In genomic region chr12:110280784-110281548, GRCh38 we compare ENCODE assay signal across 8 cellular contexts. TPM values are rescaled to one million over a fixed set of nuclear protein-coding genes. Genes with fewer than 3 reads are reported as not detected.
DNase-seq lines count a peak whose midpoint lies in the region; ATAC-seq and TF ChIP-seq lines count a peak whose summit lies in the region.

Gene ATP2A2 (plus strand): TSS chr12:110281247. CDS start chr12:110281790, 543 bp downstream.

- WGBS in right lobe of liver (ENCODE audit: insufficient coverage, low coverage, low lambda C conversion rate, missing lambda C conversion rate): no CpG with 5 or more reads among the region's 108 CpGs

- peak within 1 kb of the TSS; percentile 68 to 96 (median 90) for H3K4me3 ChIP-seq in dorsolateral prefrontal cortex
- peak within 1 kb of the TSS; percentile 81 to 89 (median 84) for H3K4me3 ChIP-seq in right lobe of liver

- ATAC-seq in GM19397 (IDR thresholded peaks at IDR 0.05; ENCODE audit: unreplicated experiment) (peak; percentile 77), HG03558 (IDR thresholded peaks at IDR 0.05; ENCODE audit: extremely low read depth, unreplicated experiment) (peak; percentile 61), right lobe of liver (peak; percentile 85 to 96 (median 90))

- H3K27me3 ChIP-seq in dorsolateral prefrontal cortex (no peaks in the 10 kb centered on the region), right lobe of liver (no peaks in the 10 kb centered on the region)

- DNase-seq in CD1c-positive myeloid dendritic cell (ENCODE audit: extremely low spot score): peak; percentile 97
- peak; percentile 69 for DNase-seq in NCI-H82 treated with DMSO at 0.1 percent for 48 hours (lab: John Stamatoyannopoulos, UW; ENCODE audit: unreplicated experiment)
- peak; percentile 84 to 87 for DNase-seq in activated CD4-positive, alpha-beta T cell treated with anti-CD3 and anti-CD28 coated beads, Interleukin-2, amount 50 U/mL, for 48 hours
- peak; percentile 79 to 93 (median 88) for DNase-seq in dorsolateral prefrontal cortex
- peak; percentile 93 for DNase-seq in right lobe of liver
- DNase-seq in stimulated activated CD4-positive, alpha-beta T cell treated with anti-CD3 and anti-CD28 coated beads, Interleukin-4, amount 100 ng/mL, for 24 hours: peak; percentile 86

- TF ChIP-seq POLR2A in right lobe of liver (IDR thresholded peaks at IDR 0.05): peak; percentile 99

- H3K36me3 ChIP-seq in right lobe of liver: peaks cover 0 to 10% (median 3%) of the 10 kb centered on the region in 4 donors

- peak within 1 kb of the TSS; percentile 81 to 99 (median 96) for H3K27ac ChIP-seq in dorsolateral prefrontal cortex
- H3K27ac ChIP-seq in right lobe of liver: peak within 1 kb of the TSS; percentile 95 to 97 (median 97)

- intact Hi-C loops in dorsolateral prefrontal cortex (cut with DNase I) (loop anchor here (2.0 to 10.0 kb wide), 6 partner anchors 56 to 256 kb away; partner anchors contain the start of gene IFT81 (in 2 of the 2)), right lobe of liver (cut with DNase I) (loop anchor here in 1 of 2 donors (10.0 kb wide), 2 partner anchors 64 to 176 kb away; no protein-coding TSS in a partner anchor)

- peak in 11 of 56 donors; percentile 1 to 37 (median 13) for TF ChIP-seq CTCF in dorsolateral prefrontal cortex (IDR thresholded peaks at IDR 0.05 in 54 of 56, conservative IDR thresholded peaks at IDR 0.05 in 2 of 56; ENCODE audit: low read depth in 1 of 56, partially characterized antibody in 56 of 56)
- TF ChIP-seq CTCF in right lobe of liver (IDR thresholded peaks at IDR 0.05): peak in 1 of 4 donors; percentile 1

- H3K9me3 ChIP-seq in right lobe of liver: no peaks in the 10 kb centered on the region

- peaks cover 0 to 38% (median 15%) of the 10 kb centered on the region in 4 donors for H3K4me1 ChIP-seq in right lobe of liver

RNA-seq across cellular contexts. Expression of gene ATP2A2, which starts in this region (rescaled TPM):
- 100 to 1,000 TPM; 198 to 558 (median 389) TPM for total RNA-seq in dorsolateral prefrontal cortex
- total RNA-seq in right lobe of liver: 100 to 1,000 TPM in 4 of 6 experiments, 10 to 100 TPM in 2; 95.6 to 155 (median 113) TPM

Comparison
In these comparisons a context has a peak if more than half of its experiments do, and no peak if none do; other contexts are left out.
1. Peak in every context shown above with its lines: DNase-seq, ATAC-seq, H3K4me3 ChIP-seq and H3K27ac ChIP-seq.